ENCODE assay signal across 13 cellular contexts in the genomic region with DNA sequence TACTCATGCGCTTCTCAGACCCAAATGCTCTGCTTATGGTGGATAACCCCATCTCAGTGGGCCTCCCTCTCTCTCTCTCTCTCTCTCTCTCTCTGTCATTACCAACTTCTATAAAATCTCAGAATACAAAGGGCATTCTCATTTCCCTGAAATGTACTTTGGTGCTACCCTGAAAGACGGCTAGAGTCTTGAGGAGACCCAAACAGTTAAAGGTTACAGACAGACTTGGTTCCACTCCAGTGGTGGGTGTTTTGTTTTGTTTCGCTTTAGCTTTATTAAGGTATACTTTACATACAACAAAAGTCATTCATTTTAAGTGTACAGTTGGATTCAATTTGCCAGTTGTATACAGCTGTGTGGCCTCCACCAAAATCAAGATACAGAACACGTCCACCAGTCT.
"Had no signal": no experiment of that assay in that cellular context is flagged by ENCODE, and none has a peak within 500 bp of the region (broad histone marks: within the 10 kb centered on the region; RNA-seq: fewer than 3 reads in every experiment).

No MANE protein-coding gene starts in this region.

- ATAC-seq: activated T-cell treated with anti-CD3 and anti-CD28 coated beads, Interleukin-2, amount 50 U/mL, for 4 hours; esophagus mucosa; left ventricle myocardium superior had no signal

- H3K4me1 Mint-ChIP-seq: activated naive CD8-positive, alpha-beta T cell treated with anti-CD3 and anti-CD28 coated beads, Interleukin-2, amount 10 ng/mL, durations not matched to agents 7 days and 5 days had no signal

- H3K36me3 ChIP-seq: sigmoid colon had no signal

- H3K36me3 Mint-ChIP-seq: activated naive CD8-positive, alpha-beta T cell treated with anti-CD3 and anti-CD28 coated beads, Interleukin-2, amount 10 ng/mL, durations not matched to agents 7 days and 5 days had no signal

- H3K4me1 ChIP-seq: testis had no signal

- H3K27ac ChIP-seq: sigmoid colon, testis had no signal

- H3K9me3 Mint-ChIP-seq: activated naive CD8-positive, alpha-beta T cell treated with anti-CD3 and anti-CD28 coated beads, Interleukin-2, amount 10 ng/mL, durations not matched to agents 7 days and 5 days; activated T-cell treated with anti-CD3 and anti-CD28 coated beads, Interleukin-2, amount 50 U/mL, for 4 hours had no signal

- H3K27me3 ChIP-seq: sigmoid colon, testis had no signal

- H3K4me3 Mint-ChIP-seq: activated naive CD8-positive, alpha-beta T cell treated with anti-CD3 and anti-CD28 coated beads, Interleukin-2, amount 10 ng/mL, durations not matched to agents 7 days and 5 days; activated T-cell treated with anti-CD3 and anti-CD28 coated beads, Interleukin-2, amount 50 U/mL, for 4 hours had no signal

- H3K9me3 ChIP-seq: sigmoid colon, testis had no signal

- H3K27ac Mint-ChIP-seq: activated naive CD8-positive, alpha-beta T cell treated with anti-CD3 and anti-CD28 coated beads, Interleukin-2, amount 10 ng/mL, durations not matched to agents 7 days and 5 days had no signal

- H3K4me3 ChIP-seq: sigmoid colon, testis had no signal

- DNase-seq: activated CD4-positive, alpha-beta T cell treated with anti-CD3 and anti-CD28 coated beads, Interleukin-2, amount 50 U/mL, for 4 hours; activated CD4-positive, CD25-positive, alpha-beta regulatory T cell treated with anti-CD3 and anti-CD28 coated beads, Interleukin-2, amount 50 U/mL, for 72 hours; activated effector memory CD4-positive, alpha-beta T cell treated with anti-CD3 and anti-CD28 coated beads, Interleukin-2, amount 50 U/mL, for 16 hours; activated naive CD8-positive, alpha-beta T cell treated with anti-CD3 and anti-CD28 coated beads, Interleukin-2, amount 10 ng/mL, durations not matched to agents 7 days and 5 days; activated T-cell treated with anti-CD3 and anti-CD28 coated beads, Interleukin-2, amount 50 U/mL, for 4 hours; aorta; hippocampal formation; left ventricle myocardium superior; sigmoid colon; stimulated activated CD4-positive, alpha-beta T cell treated with anti-CD3 and anti-CD28 coated beads, Interleukin-2, amount 100 ng/mL, for 24 hours; stimulated activated naive CD4-positive, alpha-beta T cell treated with Interleukin-2 at 50 U/mL for 16 hours; testis had no signal
